ENCODE assay signal across 11 cellular contexts in genomic region chr15:31758126-31758525, GRCh38.
DNase-seq lines count a peak whose midpoint lies in the region; ATAC-seq, FAIRE-seq and TF ChIP-seq lines count a peak whose summit lies in the region.
"Had no signal": no experiment of that assay in that cellular context is flagged by ENCODE, and none has a peak within 500 bp of the region (broad histone marks: within the 10 kb centered on the region; RNA-seq: fewer than 3 reads in every experiment).

No MANE protein-coding gene starts in this region.

- ATAC-seq in A549 (peak; percentile 69 to 74), right cardiac atrium (peak in 1 of 2 donors; percentile 50), HG03457 (IDR thresholded peaks at IDR 0.05; ENCODE audit: unreplicated experiment) (no peak), HG03378 (IDR thresholded peaks at IDR 0.05; ENCODE audit: unreplicated experiment) (no peak)

- POLR2A ChIA-PET in A549 (lab: Yijun Ruan, JAX) = no interaction called here

- no peaks in the 10 kb centered on the region for H3K27me3 ChIP-seq in right cardiac atrium (ENCODE audit: control insufficient read depth, insufficient read depth)

- H3K4me2 ChIP-seq in A549 = peak overlapping the region; percentile 50

- peaks cover 15% of the 10 kb centered on the region for H3K4me1 ChIP-seq in A549
- no peaks in the 10 kb centered on the region for H3K4me1 ChIP-seq in right cardiac atrium (ENCODE audit: control insufficient read depth, insufficient read depth, low read length)
- H3K4me1 ChIP-seq: HAP-1 had no signal

- no peak for TF ChIP-seq POLR2A in A549 (IDR thresholded peaks at IDR 0.05; ENCODE audit: low read length)

- in situ Hi-C loops in SK-MEL-5 (cut with HindIII; ENCODE audit: low pct_unique_long_range_greater_than_20kb, low sequenced_read_pairs) = no loop called here

- no peak for TF ChIP-seq EP300 in A549 (IDR thresholded peaks at IDR 0.05)
- no peak for TF ChIP-seq EP300 in Ishikawa (IDR thresholded peaks at IDR 0.05; ENCODE audit: borderline replicate concordance)

- WGBS in A549 (ENCODE audit: missing lambda C conversion rate) = 30% methylated on average over 5 of the region's 5 CpGs
- WGBS in right cardiac atrium = 34% methylated on average over 5 of the region's 5 CpGs

- DNase-seq in A549 (ENCODE audit: low read depth in 1 of 2, low spot score in 1 of 2) (peak; percentile 37 to 81), SK-MEL-5 (ENCODE audit: low read depth, low spot score) (peak; percentile 67), right cardiac atrium (peak; percentile 63 to 89 (median 81)), NCI-H146 treated with DMSO at 0.1 percent for 48 hours (lab: John Stamatoyannopoulos, UW; ENCODE audit: unreplicated experiment) (no peak)
- no peak for DNase-seq in activated CD8-positive, alpha-beta memory T cell treated with anti-CD3 and anti-CD28 coated beads, Interleukin-2, amount 50 U/mL, for 4 hours
- DNase-seq: CD4-positive, CD25-positive, alpha-beta regulatory T cell; NCI-H524 had no signal

- TF ChIP-seq RAD21 in A549 (conservative IDR thresholded peaks at IDR 0.05 in 1 of 2, IDR thresholded peaks at IDR 0.05 in 1 of 2) (no peak), Ishikawa (IDR thresholded peaks at IDR 0.05; ENCODE audit: low read depth) (no peak)

- H3K4me3 ChIP-seq in A549 (no peak overlapping the region), right cardiac atrium (ENCODE audit: low read length) (no peak overlapping the region)
- H3K4me3 ChIP-seq: HAP-1 had no signal

- H3K27ac ChIP-seq in A549 (peak overlapping the region; percentile 5 to 43; a peak in 5 of 6 replicates), right cardiac atrium (ENCODE audit: low read length) (no peak overlapping the region)

- CTCF ChIA-PET in A549 (lab: Yijun Ruan, JAX) = interaction anchor here (0.8 kb wide), 1 partner anchor 16 kb away, joined by 3 read pairs; no protein-coding TSS in a partner anchor

- H3K9me3 ChIP-seq in A549 (no peaks in the 10 kb centered on the region; the same call in 2 of the 3 replicates), right cardiac atrium (ENCODE audit: control insufficient read depth, low read length) (no peaks in the 10 kb centered on the region)
- H3K9me3 ChIP-seq: HAP-1 had no signal

- intact Hi-C loops in right cardiac atrium (cut with DNase I) = no loop called here

- FAIRE-seq in A549 (lab: Jason Lieb, UNC) = no peak

- no peak for TF ChIP-seq CTCF in A549 (IDR thresholded peaks at IDR 0.05)

TF ChIP-seq in A549, 52 proteins besides CTCF, POLR2A, EP300 and RAD21:
- TF ChIP-seq MYC (IDR thresholded peaks at IDR 0.05; ENCODE audit: borderline replicate concordance, low read length) (no peak), MAX (IDR thresholded peaks at IDR 0.05) (peak; percentile 60)

TF ChIP-seq in Ishikawa, 13 proteins besides CTCF, POLR2A, EP300 and RAD21:
- TF ChIP-seq NFIC (IDR thresholded peaks at IDR 0.05) (peak; percentile 45; the same call in 1 of the 2 replicates), MAX (IDR thresholded peaks at IDR 0.05) (no peak), TAF1 (IDR thresholded peaks at IDR 0.05; ENCODE audit: low read depth) (no peak)
TF ChIP-seq in Ishikawa: peak in this region for 1.

Comparison
In these comparisons a context has a peak if more than half of its experiments do, and no peak if none do; other contexts are left out.
1. ATAC-seq: peak in A549 (2 of 2); none in HG03457 (single experiment) and HG03378 (single experiment).
2. DNase-seq: peak in A549 (2 of 2), SK-MEL-5 (single experiment) and right cardiac atrium (3 of 3); none in NCI-H146 treated with DMSO at 0.1 percent for 48 hours (single experiment) and activated CD8-positive, alpha-beta memory T cell treated with anti-CD3 and anti-CD28 coated beads, Interleukin-2, amount 50 U/mL, for 4 hours (single experiment).